ENCODE assay signal across 9 cellular contexts in genomic region chr1:208131631-208132286, GRCh38.
DNase-seq lines count a peak whose midpoint lies in the region; ATAC-seq, FAIRE-seq and TF ChIP-seq lines count a peak whose summit lies in the region.
"Had no signal": no experiment of that assay in that cellular context is flagged by ENCODE, and none has a peak within 500 bp of the region (broad histone marks: within the 10 kb centered on the region; RNA-seq: fewer than 3 reads in every experiment).

No MANE protein-coding gene starts in this region.

- no peak overlapping the region for H2AK5ac ChIP-seq in H1 (ENCODE audit: low read depth, low read length)

- H3K9me3 ChIP-seq in H1 (ENCODE audit: insufficient read depth in 2 of 2, low read depth in 1 of 2, low read length in 1 of 2): no peaks in the 10 kb centered on the region
- H3K9me3 ChIP-seq: SJSA1 had no signal

- 21% methylated on average over 15 of the region's 15 CpGs; no CpG with 5 or more reads in 1 of the 2 experiments for WGBS in H1 (ENCODE audit: extremely low coverage in 1 of 2, insufficient coverage in 1 of 2, insufficient read length in 1 of 2, insufficient replicate concordance in 2 of 2, low coverage in 1 of 2, low lambda C conversion rate in 2 of 2, missing lambda C conversion rate in 1 of 2), 2 experiments

- no peak overlapping the region for H3K56ac ChIP-seq in H1 (replicated peaks; ENCODE audit: insufficient read length, low read depth, low read length)

- H3K9ac ChIP-seq in H1 (replicated peaks in 1 of 4; ENCODE audit: extremely low read depth in 1 of 4, low read depth in 3 of 4, low read length in 3 of 4): no peak overlapping the region; a peak in 1 of 7 replicates

- H3K4me1 ChIP-seq in H1 (replicated peaks in 1 of 4; ENCODE audit: control insufficient read depth in 3 of 4, insufficient read depth in 4 of 4, low read length in 3 of 4): peaks cover 11 to 20% (median 16%) of the 10 kb centered on the region in 4 experiments

- TF ChIP-seq CTCF in 22Rv1 (IDR thresholded peaks at IDR 0.05) (no peak), H1 (IDR thresholded peaks at IDR 0.05; ENCODE audit: control extremely low read depth in 1 of 3, insufficient read depth in 1 of 3, low read depth in 1 of 3, low read length in 3 of 3) (no peak)

- H3K23ac ChIP-seq in H1 (ENCODE audit: insufficient read length): no peak overlapping the region

- H4K20me1 ChIP-seq in H1 (replicated peaks in 1 of 2; ENCODE audit: control insufficient read depth in 1 of 2, insufficient read depth in 2 of 2, low read length in 2 of 2): no peaks in the 10 kb centered on the region

- no peaks in the 10 kb centered on the region for H3K23me2 ChIP-seq in H1 (ENCODE audit: low read depth, low read length)

- H2BK5ac ChIP-seq in H1 (ENCODE audit: low read depth, low read length): no peak overlapping the region

- no peak overlapping the region for H3K4ac ChIP-seq in H1 (replicated peaks; ENCODE audit: insufficient read length, low read depth, low read length)

- no peak overlapping the region for H2BK20ac ChIP-seq in H1 (ENCODE audit: low read length)

- no peak overlapping the region for H4K8ac ChIP-seq in H1 (ENCODE audit: extremely low read depth, insufficient read depth, low read length)

- no peak for TF ChIP-seq EP300 in H1 (IDR thresholded peaks at IDR 0.05; ENCODE audit: borderline replicate concordance in 1 of 2, low read depth in 2 of 2, low read length in 2 of 2)

- H3K27me3 ChIP-seq in H1 (replicated peaks in 1 of 4; ENCODE audit: control insufficient read depth in 3 of 4, extremely low read depth in 1 of 4, insufficient read depth in 3 of 4, low read length in 3 of 4): peaks cover 0 to 10% (median 4%) of the 10 kb centered on the region in 4 experiments; a peak in 2 of 7 replicates
- H3K27me3 ChIP-seq: SJSA1 had no signal

- ATAC-seq in GM19467 (IDR thresholded peaks at IDR 0.05; ENCODE audit: unreplicated experiment) (peak; percentile 31), HG03280 (IDR thresholded peaks at IDR 0.05; ENCODE audit: unreplicated experiment) (peak; percentile 31)
- no peak for ATAC-seq in activated CD4-positive, CD25-positive, alpha-beta regulatory T cell treated with anti-CD3 and anti-CD28 coated beads, Interleukin-2, amount 50 U/mL, for 24 hours

- FAIRE-seq in H1 (lab: Jason Lieb, UNC): no peak

- no peak overlapping the region for H4K5ac ChIP-seq in H1 (ENCODE audit: insufficient read length, low read depth, low read length)

- H2BK15ac ChIP-seq in H1 (ENCODE audit: low read length): no peak overlapping the region

- H3K14ac ChIP-seq in H1 (ENCODE audit: insufficient read length): no peak overlapping the region

- peak overlapping the region; percentile 36; the same call in 1 of the 2 replicates for H2AFZ ChIP-seq in H1 (ENCODE audit: low read length)

- H2BK120ac ChIP-seq in H1 (replicated peaks; ENCODE audit: low read depth, low read length): no peak overlapping the region

- H3K4me3 ChIP-seq in H1 (ENCODE audit: extremely low read depth in 1 of 4, insufficient read depth in 2 of 4, low read depth in 3 of 4, low read length in 4 of 4): peak overlapping the region in 1 of 4 experiments; percentile 45; a peak in 3 of 8 replicates
- H3K4me3 ChIP-seq: SJSA1 had no signal

- no peak overlapping the region for H4K91ac ChIP-seq in H1 (replicated peaks; ENCODE audit: insufficient read length, low read length)

- 0 out of 2 replicates have a peak overlapping the region, but pooled peaks have one; percentile 35 for H3K18ac ChIP-seq in H1 (ENCODE audit: extremely low read depth, low read length)

- no peaks in the 10 kb centered on the region for H3K36me3 ChIP-seq in H1 (ENCODE audit: control insufficient read depth in 2 of 4, insufficient read depth in 4 of 4, low read length in 3 of 4)

- no peak for TF ChIP-seq RAD21 in H1 (IDR thresholded peaks at IDR 0.05 in 1 of 2, conservative IDR thresholded peaks at IDR 0.05 in 1 of 2; ENCODE audit: low read depth in 2 of 2, low read length in 2 of 2)

- no peak overlapping the region; the same call in 1 of the 2 replicates for H2BK12ac ChIP-seq in H1 (ENCODE audit: low read depth, low read length)

- H3K79me2 ChIP-seq in H1 (ENCODE audit: control insufficient read depth in 1 of 2, insufficient read depth in 2 of 2, low read length in 2 of 2): no peaks in the 10 kb centered on the region

- CTCF ChIA-PET in H1 (lab: Charles Lee; ENCODE audit: partially characterized antibody): interaction anchor here (0.7 to 6.8 kb wide), 52 partner anchors 10 to 189 kb away, joined by 3 to 82 read pairs (median 6); partner anchors contain the start of gene PLXNA2

- no peak for TF ChIP-seq POLR2A in H1 (IDR thresholded peaks at IDR 0.05; ENCODE audit: control extremely low read depth in 1 of 2, low read depth in 2 of 2, low read length in 2 of 2)

- DNase-seq in H1 (ENCODE audit: low read depth in 1 of 2, low spot score in 2 of 2) (no peak), DMS79 (lab: John Stamatoyannopoulos, UW) (no peak), NCI-H1105 treated with DMSO at 0.1 percent for 48 hours (lab: John Stamatoyannopoulos, UW) (no peak), hepatic stellate cell (ENCODE audit: low spot score) (no peak)

- peak overlapping the region; percentile 33; the same call in 1 of the 2 replicates for H3K27ac ChIP-seq in 22Rv1
- H3K27ac ChIP-seq in H1 (ENCODE audit: low read depth, low read length): no peak overlapping the region
- H3K27ac ChIP-seq: SJSA1 had no signal

- POLR2A ChIA-PET in H1 (lab: Charles Lee; ENCODE audit: partially characterized antibody): interaction anchor here (0.8 kb wide), 1 partner anchor 27 kb away, joined by 3 read pairs; no protein-coding TSS in a partner anchor

- H3K79me1 ChIP-seq in H1 (ENCODE audit: low read depth, low read length): no peaks in the 10 kb centered on the region

- H3K4me2 ChIP-seq in H1 (ENCODE audit: insufficient read depth in 1 of 2, low read depth in 2 of 2, low read length in 2 of 2): peak overlapping the region; percentile 25 to 62; a peak in 3 of 4 replicates

TF ChIP-seq in H1, 55 proteins besides CTCF, POLR2A, EP300 and RAD21:
- TF ChIP-seq MAFK (IDR thresholded peaks at IDR 0.05; ENCODE audit: low read depth, low read length) (no peak), SIRT6 (IDR thresholded peaks at IDR 0.05; ENCODE audit: low read length) (no peak), JUND (IDR thresholded peaks at IDR 0.05; ENCODE audit: low read length) (peak; percentile 6; the same call in 1 of the 2 replicates), ASH2L (IDR thresholded peaks at IDR 0.05; ENCODE audit: low read length) (no peak), HDAC2 (IDR thresholded peaks at IDR 0.05; ENCODE audit: borderline replicate concordance in 1 of 2, low read depth in 2 of 2, low read length in 2 of 2) (0 out of 4 replicates have a peak, but pooled peaks of 1 of the 2 experiments have one; percentile 32), CHD1 (IDR thresholded peaks at IDR 0.05; ENCODE audit: low read depth, low read length) (no peak), POLR2AphosphoS5 (IDR thresholded peaks at IDR 0.05; ENCODE audit: low read depth, low read length) (no peak), EZH2 (IDR thresholded peaks at IDR 0.05; ENCODE audit: low read depth, low read length, severe bottlenecking) (no peak), SAP30 (IDR thresholded peaks at IDR 0.05; ENCODE audit: insufficient read depth, insufficient replicate concordance, low read length) (no peak), NRF1 (IDR thresholded peaks at IDR 0.05; ENCODE audit: low read depth, low read length) (no peak), E2F6 (IDR thresholded peaks at IDR 0.05) (no peak; the same call in 1 of the 2 replicates), FOSL1 (IDR thresholded peaks at IDR 0.05; ENCODE audit: insufficient read depth, low read depth, low read length) (no peak), GABPA (IDR thresholded peaks at IDR 0.05; ENCODE audit: borderline replicate concordance, insufficient read depth, low read length) (no peak), CBX5 (IDR thresholded peaks at IDR 0.05; ENCODE audit: low read depth, low read length) (no peak), BCL11A (IDR thresholded peaks at IDR 0.05; ENCODE audit: low read depth in 2 of 2, low read length in 2 of 2) (no peak)

Comparison
In these comparisons a context has a peak if more than half of its experiments do, and no peak if none do; other contexts are left out.
1. ATAC-seq: peak in GM19467 (single experiment) and HG03280 (single experiment); none in activated CD4-positive, CD25-positive, alpha-beta regulatory T cell treated with anti-CD3 and anti-CD28 coated beads, Interleukin-2, amount 50 U/mL, for 24 hours (0 of 2).